In the genomic region with DNA sequence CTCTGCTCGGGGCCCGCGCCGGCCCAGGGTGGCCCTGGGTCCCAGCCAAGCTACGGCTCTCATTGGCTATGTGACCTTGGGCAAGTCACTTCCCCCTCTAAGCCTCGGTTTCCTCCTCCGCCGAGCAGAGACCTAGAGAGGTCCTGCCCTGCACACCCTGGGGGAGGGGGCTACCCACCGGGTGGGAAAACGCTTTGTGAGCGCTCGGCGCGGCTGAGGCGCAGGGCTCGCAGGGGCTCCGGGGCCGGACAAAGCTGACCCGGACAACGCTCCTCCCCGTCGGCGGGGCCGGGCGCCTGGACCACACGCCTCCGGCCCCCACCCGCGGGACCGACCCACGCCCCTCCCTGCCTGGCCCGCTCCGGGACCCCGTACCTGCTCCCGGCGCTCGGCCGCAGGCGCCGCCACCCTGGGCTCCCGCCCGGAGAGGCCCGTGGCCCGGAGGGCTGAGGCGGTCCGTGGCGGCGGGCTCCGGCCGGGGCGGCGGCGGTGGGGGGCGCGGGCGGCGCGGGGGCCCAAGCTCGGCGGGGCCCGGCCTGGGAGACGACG, we compare ENCODE assay signal across 9 cellular contexts.
DNase-seq lines count a peak whose midpoint lies in the region; ATAC-seq, FAIRE-seq and TF ChIP-seq lines count a peak whose summit lies in the region.
"Had no signal": no experiment of that assay in that cellular context is flagged by ENCODE, and none has a peak within 500 bp of the region (broad histone marks: within the 10 kb centered on the region; RNA-seq: fewer than 3 reads in every experiment).

No MANE protein-coding gene starts in this region.

- 0 out of 2 replicates have a peak overlapping the region, but pooled peaks have one; percentile 25 for H2AFZ ChIP-seq in GM23338
- no peak overlapping the region for H2AFZ ChIP-seq in H1 (ENCODE audit: low read length)

- H3K27me3 Mint-ChIP-seq in GM23338 (ENCODE audit: insufficient read depth, low read depth, poor library complexity): peaks cover 17% of the 10 kb centered on the region

- peaks cover 50% of the 10 kb centered on the region for H3K4me1 Mint-ChIP-seq in GM23338

- 2% methylated on average over 40 of the region's 63 CpGs; no CpG with 5 or more reads in 1 of the 2 experiments for WGBS in H1 (ENCODE audit: extremely low coverage in 1 of 2, insufficient coverage in 1 of 2, insufficient read length in 1 of 2, insufficient replicate concordance in 2 of 2, low coverage in 1 of 2, low lambda C conversion rate in 2 of 2, missing lambda C conversion rate in 1 of 2), 2 experiments

- H3K9me3 ChIP-seq in H1 (ENCODE audit: insufficient read depth in 2 of 2, low read depth in 1 of 2, low read length in 1 of 2) (no peaks in the 10 kb centered on the region), mucosa of rectum (ENCODE audit: control insufficient read depth in 2 of 2, low read length in 2 of 2) (no peaks in the 10 kb centered on the region)

- no peak for TF ChIP-seq CTCF in GM10248 (IDR thresholded peaks at IDR 0.05; ENCODE audit: control extremely low read depth, extremely low read depth, low read depth, missing control alignments)
- no peak for TF ChIP-seq CTCF in GM23338 (conservative IDR thresholded peaks at IDR 0.05; ENCODE audit: low read depth in 2 of 2)
- TF ChIP-seq CTCF in LNCaP clone FGC (IDR thresholded peaks at IDR 0.05; ENCODE audit: control insufficient read depth, extremely low read depth, insufficient read depth): no peak
- no peak for TF ChIP-seq CTCF in H1 (IDR thresholded peaks at IDR 0.05; ENCODE audit: control extremely low read depth in 1 of 3, insufficient read depth in 1 of 3, low read depth in 1 of 3, low read length in 3 of 3)

- peak overlapping the region; percentile 83 for H3K56ac ChIP-seq in H1 (replicated peaks; ENCODE audit: insufficient read length, low read depth, low read length)

- no peak for FAIRE-seq in H1 (lab: Jason Lieb, UNC)
- FAIRE-seq: islet of Langerhans had no signal

- no peak overlapping the region for H2BK15ac ChIP-seq in H1 (ENCODE audit: low read length)

- H3K14ac ChIP-seq in H1 (ENCODE audit: insufficient read length): no peak overlapping the region

- no peak for TF ChIP-seq EP300 in H1 (IDR thresholded peaks at IDR 0.05; ENCODE audit: borderline replicate concordance in 1 of 2, low read depth in 2 of 2, low read length in 2 of 2)

- H3K4me3 ChIP-seq in GM23338 (peak overlapping the region; percentile 74), LNCaP clone FGC (ENCODE audit: low read depth, low read length) (peak overlapping the region; percentile 83), H1 (ENCODE audit: extremely low read depth in 1 of 4, insufficient read depth in 2 of 4, low read depth in 3 of 4, low read length in 4 of 4) (peak overlapping the region; percentile 84 to 98 (median 94)), mucosa of rectum (ENCODE audit: low read length in 2 of 2) (peak overlapping the region; percentile 93 to 95)

- TF ChIP-seq RAD21 in H1 (IDR thresholded peaks at IDR 0.05 in 1 of 2, conservative IDR thresholded peaks at IDR 0.05 in 1 of 2; ENCODE audit: low read depth in 2 of 2, low read length in 2 of 2): no peak

- peak overlapping the region; percentile 74 to 90 (median 80) for H3K9ac ChIP-seq in H1 (replicated peaks in 1 of 4; ENCODE audit: extremely low read depth in 1 of 4, low read depth in 3 of 4, low read length in 3 of 4)
- peak overlapping the region; percentile 76 to 85 for H3K9ac ChIP-seq in mucosa of rectum (ENCODE audit: low read depth in 1 of 2, low read length in 2 of 2)

- peak overlapping the region; percentile 79 for H3K4me2 ChIP-seq in GM23338
- peak overlapping the region; percentile 81 to 98 for H3K4me2 ChIP-seq in H1 (ENCODE audit: insufficient read depth in 1 of 2, low read depth in 2 of 2, low read length in 2 of 2)

- H3K27ac Mint-ChIP-seq in GM23338: peak overlapping the region; percentile 87

- H3F3A ChIP-seq in GM23338 (replicated peaks; ENCODE audit: low read depth): peaks cover 18% of the 10 kb centered on the region; the same call in 1 of the 2 replicates

- H4K91ac ChIP-seq in H1 (replicated peaks; ENCODE audit: insufficient read length, low read length): no peak overlapping the region

- peak; percentile 15 to 20; a peak in 2 of 3 replicates for TF ChIP-seq POLR2A in H1 (IDR thresholded peaks at IDR 0.05; ENCODE audit: control extremely low read depth in 1 of 2, low read depth in 2 of 2, low read length in 2 of 2)

- peak overlapping the region; percentile 58 for H3K4ac ChIP-seq in H1 (replicated peaks; ENCODE audit: insufficient read length, low read depth, low read length)

- no peaks in the 10 kb centered on the region for H3K27me3 ChIP-seq in GM23338 (ENCODE audit: insufficient read depth)
- H3K27me3 ChIP-seq in H1 (replicated peaks in 1 of 4; ENCODE audit: control insufficient read depth in 3 of 4, extremely low read depth in 1 of 4, insufficient read depth in 3 of 4, low read length in 3 of 4): no peaks in the 10 kb centered on the region
- H3K27me3 ChIP-seq in mucosa of rectum (ENCODE audit: control insufficient read depth in 2 of 2, insufficient read depth in 2 of 2, low read length in 2 of 2): no peaks in the 10 kb centered on the region

- peak overlapping the region; percentile 92 for H3K18ac ChIP-seq in H1 (ENCODE audit: extremely low read depth, low read length)

- H4K5ac ChIP-seq in H1 (ENCODE audit: insufficient read length, low read depth, low read length): peak overlapping the region; percentile 12

- POLR2A ChIA-PET in GM10248 (lab: Yijun Ruan, JAX): interaction anchor here (0.9 kb wide), 1 partner anchor 29 kb away, joined by 4 read pairs; no protein-coding TSS in a partner anchor
- POLR2A ChIA-PET in H1 (lab: Charles Lee; ENCODE audit: partially characterized antibody): interaction anchor here (0.9 to 2.2 kb wide), 13 partner anchors 9 to 84 kb away, joined by 3 to 8 read pairs (median 4); no protein-coding TSS in a partner anchor

- DNase-seq in GM10248 (ENCODE audit: extremely low spot score) (peak; percentile 58), GM23338 (ENCODE audit: low spot score) (peak; percentile 60), LNCaP clone FGC (ENCODE audit: low read depth) (no peak), H1 (ENCODE audit: low read depth in 1 of 2, low spot score in 2 of 2) (peak in 1 of 2 experiments; percentile 65), foreskin melanocyte (no peak)
- DNase-seq in activated CD4-positive, alpha-beta T cell treated with anti-CD3 and anti-CD28 coated beads, Interleukin-2, amount 50 U/mL, for 24 hours (ENCODE audit: low read depth in 1 of 2, low spot score in 1 of 2): peak; percentile 24 to 27
- peak; percentile 70 for DNase-seq in stimulated activated naive CD8-positive, alpha-beta T cell treated with anti-CD3 and anti-CD28 coated beads, Interleukin-15, Interleukin-2, amounts not matched to agents 100 U/mL and 50 U/mL, for 24 hours

- ATAC-seq in GM23338: peak; percentile 22
- peak; percentile 55 for ATAC-seq in stimulated activated naive CD8-positive, alpha-beta T cell treated with anti-CD3 and anti-CD28 coated beads, Interleukin-15, Interleukin-2, amounts not matched to agents 100 U/mL and 50 U/mL, for 24 hours

- H4K20me1 ChIP-seq in GM23338 (replicated peaks; ENCODE audit: insufficient read depth) (peaks cover 26% of the 10 kb centered on the region; the same call in 1 of the 2 replicates), H1 (replicated peaks in 1 of 2; ENCODE audit: control insufficient read depth in 1 of 2, insufficient read depth in 2 of 2, low read length in 2 of 2) (peaks cover 7 to 15% of the 10 kb centered on the region in 2 experiments)

- no peak overlapping the region for H2BK120ac ChIP-seq in H1 (replicated peaks; ENCODE audit: low read depth, low read length)

- H4K8ac ChIP-seq in H1 (ENCODE audit: extremely low read depth, insufficient read depth, low read length): peak overlapping the region; percentile 88

- CTCF ChIA-PET in GM10248 (lab: Yijun Ruan, JAX) (interaction anchor here (0.9 to 3.6 kb wide), 6 partner anchors 11 to 94 kb away, joined by 4 to 15 read pairs (median 5); no protein-coding TSS in a partner anchor), H1 (lab: Charles Lee; ENCODE audit: partially characterized antibody) (interaction anchor here (0.6 kb wide), 1 partner anchor 79 kb away, joined by 3 read pairs; no protein-coding TSS in a partner anchor)

- H3K36me3 ChIP-seq in GM23338 (ENCODE audit: insufficient read depth) (no peaks in the 10 kb centered on the region), H1 (ENCODE audit: control insufficient read depth in 2 of 4, insufficient read depth in 4 of 4, low read length in 3 of 4) (peaks cover 0 to 5% (median 0%) of the 10 kb centered on the region in 4 experiments; a peak in 1 of 8 replicates), mucosa of rectum (ENCODE audit: control insufficient read depth in 2 of 2, insufficient read depth in 2 of 2, low read length in 2 of 2) (no peaks in the 10 kb centered on the region)

- H3K27ac ChIP-seq in GM23338 (ENCODE audit: low read depth) (peak overlapping the region; percentile 91), H1 (ENCODE audit: low read depth, low read length) (peak overlapping the region; percentile 68; the same call in 1 of the 2 replicates), mucosa of rectum (ENCODE audit: low read depth in 2 of 2, low read length in 2 of 2) (peak overlapping the region; percentile 69 to 80)

- H2BK20ac ChIP-seq in H1 (ENCODE audit: low read length): no peak overlapping the region

- no peak overlapping the region for H2AK5ac ChIP-seq in H1 (ENCODE audit: low read depth, low read length)

- H3K9me3 Mint-ChIP-seq in GM23338: no peaks in the 10 kb centered on the region

- H3K4me1 ChIP-seq in GM23338 (ENCODE audit: insufficient read depth) (peaks cover 75% of the 10 kb centered on the region), H1 (replicated peaks in 1 of 4; ENCODE audit: control insufficient read depth in 3 of 4, insufficient read depth in 4 of 4, low read length in 3 of 4) (peaks cover 5 to 29% (median 18%) of the 10 kb centered on the region in 4 experiments), mucosa of rectum (ENCODE audit: control insufficient read depth in 2 of 2, insufficient read depth in 2 of 2, low read length in 2 of 2) (peaks cover 16 to 20% of the 10 kb centered on the region in 2 donors)

- H3K79me1 ChIP-seq in H1 (ENCODE audit: low read depth, low read length): peaks cover 15% of the 10 kb centered on the region

- peak overlapping the region; percentile 68; the same call in 1 of the 2 replicates for H2BK12ac ChIP-seq in H1 (ENCODE audit: low read depth, low read length)

- H3K23me2 ChIP-seq in H1 (ENCODE audit: low read depth, low read length): peaks cover 9% of the 10 kb centered on the region

- H3K9me2 ChIP-seq in GM23338 (ENCODE audit: insufficient read depth): no peaks in the 10 kb centered on the region

- H3K79me2 ChIP-seq in GM23338 (replicated peaks; ENCODE audit: insufficient read depth) (peaks cover 51% of the 10 kb centered on the region), H1 (ENCODE audit: control insufficient read depth in 1 of 2, insufficient read depth in 2 of 2, low read length in 2 of 2) (peaks cover 20 to 48% of the 10 kb centered on the region in 2 experiments)

- no peak overlapping the region for H3K23ac ChIP-seq in H1 (ENCODE audit: insufficient read length)

- H3K4me3 Mint-ChIP-seq in GM23338: peak overlapping the region; percentile 89

- peak overlapping the region; percentile 81; the same call in 1 of the 2 replicates for H2BK5ac ChIP-seq in H1 (ENCODE audit: low read depth, low read length)

- peaks cover 7% of the 10 kb centered on the region; the same call in 1 of the 3 replicates for H3K36me3 Mint-ChIP-seq in GM23338 (ENCODE audit: low read depth)

TF ChIP-seq in H1, 55 proteins besides CTCF, POLR2A, EP300 and RAD21 (continues in another document):
- no peak for TF ChIP-seq JUND (IDR thresholded peaks at IDR 0.05; ENCODE audit: low read length)

Comparison
In these comparisons a context has a peak if more than half of its experiments do, and no peak if none do; other contexts are left out.
1. DNase-seq: peak in GM10248 (single experiment), GM23338 (single experiment), activated CD4-positive, alpha-beta T cell treated with anti-CD3 and anti-CD28 coated beads, Interleukin-2, amount 50 U/mL, for 24 hours (2 of 2) and stimulated activated naive CD8-positive, alpha-beta T cell treated with anti-CD3 and anti-CD28 coated beads, Interleukin-15, Interleukin-2, amounts not matched to agents 100 U/mL and 50 U/mL, for 24 hours (single experiment); none in LNCaP clone FGC (single experiment) and foreskin melanocyte (single experiment).
2. Peak in every context shown above with its lines, with median percentiles within 50 percentile points of each other: H3K27ac ChIP-seq and H3K4me3 ChIP-seq.